In the genomic region with DNA sequence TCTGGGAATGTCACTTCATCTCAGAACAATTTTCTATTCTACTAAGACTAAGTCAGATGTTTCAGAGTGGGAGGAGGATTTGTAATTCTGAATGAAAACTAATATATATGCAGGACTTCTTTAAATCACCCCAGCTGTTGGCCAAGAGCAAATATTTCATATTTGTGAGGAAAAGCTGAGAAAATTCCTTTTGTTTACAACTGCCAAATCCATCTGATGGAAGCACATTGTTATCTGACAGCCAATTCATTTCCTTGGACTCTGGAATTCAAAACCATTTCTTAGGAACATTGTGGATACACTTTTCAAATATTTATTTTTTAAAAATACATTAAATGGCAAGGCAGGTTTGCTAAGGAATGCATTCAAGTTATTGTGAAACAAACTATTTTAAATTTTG, we compare ENCODE assay signal across 29 cellular contexts. TPM values are rescaled to one million over a fixed set of nuclear protein-coding genes. Genes with fewer than 3 reads are reported as not detected.
A peak's percentile ranks its signal among the peaks of the same experiment; 100 is the strongest.
DNase-seq lines count a peak whose midpoint lies in the region; ATAC-seq, FAIRE-seq and TF ChIP-seq lines count a peak whose summit lies in the region.
"Had no signal": no experiment of that assay in that cellular context is flagged by ENCODE, and none has a peak within 500 bp of the region (broad histone marks: within the 10 kb centered on the region; RNA-seq: fewer than 3 reads in every experiment).

No MANE protein-coding gene starts in this region.

- peak overlapping the region; percentile 73 for H3K27ac Mint-ChIP-seq in osteocyte (ENCODE audit: unreplicated experiment)
- H3K27ac Mint-ChIP-seq: CD8-positive, alpha-beta T cell; IgD-negative memory B cell had no signal

- H3K4me3 Mint-ChIP-seq in osteocyte (ENCODE audit: unreplicated experiment), result peak overlapping the region; percentile 2
- H3K4me3 Mint-ChIP-seq: CD8-positive, alpha-beta T cell; IgD-negative memory B cell had no signal

- no peak for ATAC-seq in PC-3
- no peak for ATAC-seq in aorta (ENCODE audit: low FRiP score)
- ATAC-seq: CD8-positive, alpha-beta T cell; HCT116; Panc1 had no signal

- intact Hi-C loops in PC-3 (cut with micrococcal nuclease), result no loop called here
- intact Hi-C loops in endothelial cell of umbilical vein (cut with micrococcal nuclease), result no loop called here
- intact Hi-C loops in aorta (cut with DNase I), result no loop called here
- intact Hi-C loops in kidney (cut with DNase I), result no loop called here

- H3K9ac ChIP-seq in PC-3 (ENCODE audit: low read length), result no peak overlapping the region
- no peak overlapping the region for H3K9ac ChIP-seq in endothelial cell of umbilical vein (replicated peaks; ENCODE audit: extremely low read depth, insufficient read depth, low read length)
- H3K9ac ChIP-seq in kidney (ENCODE audit: low read length in 2 of 2), result no peak overlapping the region
- H3K9ac ChIP-seq: BLaER1 treated with 17β-estradiol and CSF1 and Interleukin-3, amounts not matched to agents 10 nM and 100 nM; KMS-11 had no signal

- H3K4me1 ChIP-seq in PC-3 (ENCODE audit: insufficient read depth, low read length), result peaks cover 39% of the 10 kb centered on the region
- H3K4me1 ChIP-seq in endothelial cell of umbilical vein (ENCODE audit: control insufficient read depth, extremely low read depth, insufficient read depth, low read length), result peaks cover 16% of the 10 kb centered on the region
- no peaks in the 10 kb centered on the region for H3K4me1 ChIP-seq in aorta (ENCODE audit: control insufficient read depth in 1 of 2, insufficient read depth in 2 of 2, low read length in 2 of 2)
- H3K4me1 ChIP-seq in kidney (ENCODE audit: control insufficient read depth in 1 of 2, insufficient read depth in 1 of 2, low read depth in 1 of 2, low read length in 2 of 2), result peaks cover 0 to 3% of the 10 kb centered on the region in 2 donors
- H3K4me1 ChIP-seq: Caco-2 had no signal

- H3K27ac ChIP-seq in PC-3 (ENCODE audit: low read length) (no peak overlapping the region), endothelial cell of umbilical vein (ENCODE audit: insufficient read depth, low read depth, low read length) (no peak overlapping the region), aorta (ENCODE audit: low read depth in 1 of 2, low read length in 2 of 2) (no peak overlapping the region), kidney (ENCODE audit: low read depth in 2 of 2, low read length in 2 of 2) (no peak overlapping the region)
- H3K27ac ChIP-seq: BLaER1 treated with 17β-estradiol and CSF1 and Interleukin-3, amounts not matched to agents 10 nM and 100 nM; HL-60; KMS-11; RWPE1 had no signal

- no peaks in the 10 kb centered on the region for H3K9me2 ChIP-seq in PC-3 (replicated peaks; ENCODE audit: low read length)

- no peak for TF ChIP-seq CTCF in AG10803 (conservative IDR thresholded peaks at IDR 0.05; ENCODE audit: low read length)
- TF ChIP-seq CTCF in PC-3 (conservative IDR thresholded peaks at IDR 0.05; ENCODE audit: low read depth, low read length), result no peak
- no peak for TF ChIP-seq CTCF in endothelial cell of umbilical vein (IDR thresholded peaks at IDR 0.05; ENCODE audit: extremely low read depth in 1 of 2, insufficient read depth in 1 of 2, low read depth in 1 of 2, low read length in 2 of 2)
- TF ChIP-seq CTCF in osteocyte (IDR thresholded peaks at IDR 0.05), result no peak
- TF ChIP-seq CTCF in kidney (IDR thresholded peaks at IDR 0.05; ENCODE audit: borderline replicate concordance, extremely low read depth, insufficient read depth), result no peak

- H4K20me1 ChIP-seq in PC-3 (ENCODE audit: low read length) (peaks cover 42% of the 10 kb centered on the region), endothelial cell of umbilical vein (replicated peaks; ENCODE audit: control insufficient read depth, extremely low read depth, insufficient read depth, low read length) (no peaks in the 10 kb centered on the region)

- H3K27me3 ChIP-seq in PC-3 (ENCODE audit: low read length) (no peaks in the 10 kb centered on the region), endothelial cell of umbilical vein (ENCODE audit: control insufficient read depth in 2 of 2, insufficient read depth in 2 of 2, low read length in 2 of 2) (no peaks in the 10 kb centered on the region), aorta (ENCODE audit: control insufficient read depth in 1 of 2, insufficient read depth in 2 of 2, low read length in 1 of 2) (no peaks in the 10 kb centered on the region)

- DNase-seq in AG10803 (ENCODE audit: low read depth) (peak; percentile 78), PC-3 (no peak), endothelial cell of umbilical vein (ENCODE audit: low read depth, low spot score) (peak; percentile 36), osteocyte (ENCODE audit: extremely low spot score, unreplicated experiment) (no peak), SIG-M5 (lab: John Stamatoyannopoulos, UW) (no peak), aorta (no peak), kidney (no peak)
- DNase-seq: AML-193; Caco-2; CD8-positive, alpha-beta T cell; EL; GDM1; MM.1S; NCI-H1048; NCI-H1417; NCI-H1694; NCI-H2029 treated with DMSO at 0.1 percent for 48 hours; NCI-H526 treated with DMSO at 0.1 percent for 48 hours; SHP77 had no signal

- POLR2A ChIA-PET in PC-3 (lab: Charles Lee; ENCODE audit: unreplicated experiment), result no interaction called here
- POLR2A ChIA-PET in endothelial cell of umbilical vein (lab: Charles Lee), result interaction anchor here (1.4 kb wide), 1 partner anchor 8 kb away, joined by 4 read pairs; the partner anchor contains the start of gene SLIT2

- BruUV-seq in PC-3 (replicated peaks; lab: Mats Ljungman, UMichigan) (no TSS peak), endothelial cell of umbilical vein (replicated peaks; lab: Mats Ljungman, UMichigan) (no TSS peak)

- H2AFZ ChIP-seq in PC-3 (ENCODE audit: low read length), result no peak overlapping the region
- no peak overlapping the region for H2AFZ ChIP-seq in endothelial cell of umbilical vein (ENCODE audit: low read depth, low read length)

- H3K4me3 ChIP-seq in AG10803 (ENCODE audit: low read length) (no peak overlapping the region), PC-3 (ENCODE audit: low read length) (no peak overlapping the region), endothelial cell of umbilical vein (replicated peaks in 1 of 3; ENCODE audit: insufficient read depth in 1 of 3, low read depth in 1 of 3, low read length in 3 of 3) (no peak overlapping the region), aorta (ENCODE audit: low read length in 2 of 2) (no peak overlapping the region), kidney (ENCODE audit: low read length in 2 of 2) (no peak overlapping the region)
- H3K4me3 ChIP-seq: BLaER1 treated with 17β-estradiol and CSF1 and Interleukin-3, amounts not matched to agents 10 nM and 100 nM had no signal

- H3K9me3 ChIP-seq in PC-3 (ENCODE audit: low read length) (no peaks in the 10 kb centered on the region), endothelial cell of umbilical vein (replicated peaks; ENCODE audit: control insufficient read depth, insufficient read depth, low read length) (no peaks in the 10 kb centered on the region), aorta (ENCODE audit: control insufficient read depth, low read length) (no peaks in the 10 kb centered on the region), kidney (ENCODE audit: control insufficient read depth in 1 of 2, low read length in 2 of 2) (no peaks in the 10 kb centered on the region)
- H3K9me3 ChIP-seq: Caco-2 had no signal

- no peaks in the 10 kb centered on the region for H3K9me3 Mint-ChIP-seq in osteocyte (ENCODE audit: unreplicated experiment)
- H3K9me3 Mint-ChIP-seq: CD8-positive, alpha-beta T cell had no signal

- H3K36me3 ChIP-seq in PC-3 (ENCODE audit: low read depth, low read length) (peaks cover 24% of the 10 kb centered on the region; the same call in 1 of the 2 replicates), endothelial cell of umbilical vein (ENCODE audit: control insufficient read depth in 2 of 2, extremely low read depth in 1 of 2, insufficient read depth in 2 of 2, low read length in 2 of 2) (no peaks in the 10 kb centered on the region), aorta (ENCODE audit: control insufficient read depth in 1 of 2, insufficient read depth in 2 of 2, low read length in 1 of 2) (no peaks in the 10 kb centered on the region), kidney (ENCODE audit: control insufficient read depth in 1 of 2, insufficient read depth in 2 of 2, low read length in 2 of 2) (no peaks in the 10 kb centered on the region)
- H3K36me3 ChIP-seq: BLaER1 treated with 17β-estradiol and CSF1 and Interleukin-3, amounts not matched to agents 10 nM and 100 nM had no signal

- FAIRE-seq in endothelial cell of umbilical vein (lab: Jason Lieb, UNC) (no peak), kidney (lab: Jason Lieb, UNC) (no peak)
- FAIRE-seq: GM12891, H1 had no signal

- CTCF ChIA-PET in PC-3 (lab: Charles Lee) (no interaction called here), endothelial cell of umbilical vein (lab: Charles Lee) (interaction anchor here (0.8 to 2.2 kb wide), 3 partner anchors 8 to 1031 kb away, joined by 3 to 12 read pairs (median 4); no protein-coding TSS in a partner anchor)

- no peaks in the 10 kb centered on the region for H3F3A ChIP-seq in PC-3 (ENCODE audit: low read length, unreplicated experiment)

- H3K36me3 Mint-ChIP-seq in osteocyte (ENCODE audit: unreplicated experiment), result peaks cover 10% of the 10 kb centered on the region
- H3K36me3 Mint-ChIP-seq: CD8-positive, alpha-beta T cell; IgD-negative memory B cell had no signal

- H3K9me1 ChIP-seq in endothelial cell of umbilical vein (replicated peaks; ENCODE audit: control insufficient read depth, extremely low read depth, insufficient read depth, low read length), result no peaks in the 10 kb centered on the region

- H3K4me1 Mint-ChIP-seq in osteocyte (ENCODE audit: unreplicated experiment), result peaks cover 69% of the 10 kb centered on the region

- dilution Hi-C loops in endothelial cell of umbilical vein (cut with MboI; ENCODE audit: extremely low pct_ligation_motif_present, low sequenced_read_pairs), result no loop called here

- no peak for TF ChIP-seq POLR2A in endothelial cell of umbilical vein (IDR thresholded peaks at IDR 0.05; ENCODE audit: low read depth, low read length)

- no peaks in the 10 kb centered on the region for H3K27me3 Mint-ChIP-seq in osteocyte (ENCODE audit: unreplicated experiment)

- H3K79me2 ChIP-seq in PC-3 (ENCODE audit: low read length) (peaks cover 91% of the 10 kb centered on the region), endothelial cell of umbilical vein (ENCODE audit: control insufficient read depth, insufficient read depth, low read length) (peaks cover 7% of the 10 kb centered on the region)

- 0 out of 2 replicates have a peak overlapping the region, but pooled peaks have one; percentile 10 for H3K4me2 ChIP-seq in PC-3 (ENCODE audit: low read length)
- H3K4me2 ChIP-seq in endothelial cell of umbilical vein (ENCODE audit: insufficient read depth, low read length), result no peak overlapping the region
- H3K4me2 ChIP-seq: BLaER1 treated with 17β-estradiol and CSF1 and Interleukin-3, amounts not matched to agents 10 nM and 100 nM; KMS-11 had no signal

RNA-seq across cellular contexts. Expression of gene SLIT2, which starts 8.0 kb away (rescaled TPM):
- 19.1 and 28.7 TPM in 2 replicates for total RNA-seq in PC-3 (2014; rRNA removed)
- 22.2 and 28.2 TPM in 2 replicates for total RNA-seq in endothelial cell of umbilical vein
- 7.7 and 9.3 TPM in 2 replicates for polyA plus RNA-seq in endothelial cell of umbilical vein
- polyA plus RNA-seq in endothelial cell of umbilical vein (2011; cell fraction: cytosol; rRNA removed), result 9.7 and 11.0 TPM in 2 replicates
- polyA plus RNA-seq in endothelial cell of umbilical vein (2011; cell fraction: nucleus; rRNA removed), result 17.3 and 23.1 TPM in 2 replicates
- polyA plus RNA-seq in endothelial cell of umbilical vein (2012), result 23.4 and 30.0 TPM in 2 replicates
- 30.9 and 37.5 TPM in 2 replicates for polyA minus RNA-seq in endothelial cell of umbilical vein
- 1.6 TPM for polyA minus RNA-seq in endothelial cell of umbilical vein (2011; cell fraction: cytosol; rRNA and poly(A)+ RNA removed)
- 66.6 and 75.1 TPM in 2 replicates for polyA minus RNA-seq in endothelial cell of umbilical vein (2011; cell fraction: nucleus; rRNA and poly(A)+ RNA removed)
- total RNA-seq in osteocyte, result 45.6 and 55.6 TPM in 2 replicates
- total RNA-seq in aorta, result 100 to 1,000 TPM in 1 of 2 donors, 10 to 100 TPM in 1; 31.3 to 119 TPM
- 10 to 100 TPM in 1 of 2 donors, 1 to 10 TPM in 1; 1.3 to 15.1 TPM for polyA plus RNA-seq in aorta
- total RNA-seq in kidney, result 11.5 TPM
- polyA plus RNA-seq in kidney (ENCODE audit: insufficient read depth, low read depth, low replicate concordance), result 9.2 TPM
- total RNA-seq: CD8-positive, alpha-beta T cell; NCI-H460 had no signal
- polyA plus RNA-seq: IgD-negative memory B cell had no signal

Comparison
In these comparisons a context has a peak if more than half of its experiments do, and no peak if none do; other contexts are left out.
1. DNase-seq: peak in AG10803 (single experiment) and endothelial cell of umbilical vein (single experiment); none in PC-3 (single experiment), osteocyte (single experiment), SIG-M5 (single experiment), aorta (0 of 2) and kidney (single experiment).